16 cellular contexts compared by ENCODE assay signal in genomic region chr10:661891-662605, GRCh38. TPM values are rescaled to one million over a fixed set of nuclear protein-coding genes. Genes with fewer than 3 reads are reported as not detected.
A peak's percentile ranks its signal among the peaks of the same experiment; 100 is the strongest.
DNase-seq lines count a peak whose midpoint lies in the region; ATAC-seq, FAIRE-seq and TF ChIP-seq lines count a peak whose summit lies in the region.
"Had no signal": no experiment of that assay in that cellular context is flagged by ENCODE, and none has a peak within 500 bp of the region (broad histone marks: within the 10 kb centered on the region; RNA-seq: fewer than 3 reads in every experiment).

No MANE protein-coding gene starts in this region.

- DNase-seq in NCI-H1092 treated with DMSO at 0.1 percent for 48 hours (lab: John Stamatoyannopoulos, UW) (peak; percentile 4), NCI-H1092 (lab: John Stamatoyannopoulos, UW) (no peak), Peyer's patch (no peak), small intestine (peak; percentile 33), mucosa of gallbladder (ENCODE audit: low spot score) (no peak), KBM-7 (no peak)
- DNase-seq: activated CD4-positive, CD25-positive, alpha-beta regulatory T cell treated with anti-CD3 and anti-CD28 coated beads, Interleukin-2, amount 50 U/mL, for 72 hours; activated T-cell treated with anti-CD3 and anti-CD28 coated beads for 4 hours; amniotic stem cell; CD8-positive, alpha-beta memory T cell; GF-D8; GM23248; Karpas-422 had no signal

- H3K27me3 ChIP-seq in Peyer's patch (no peaks in the 10 kb centered on the region), layer of hippocampus (ENCODE audit: control insufficient read depth, insufficient read depth, low read length) (no peaks in the 10 kb centered on the region), small intestine (ENCODE audit: control insufficient read depth in 2 of 2, insufficient read depth in 2 of 2, low read length in 2 of 2) (no peaks in the 10 kb centered on the region)

- no peak for ATAC-seq in GM19351 (IDR thresholded peaks at IDR 0.05; ENCODE audit: unreplicated experiment)
- ATAC-seq: T-cell had no signal

- peak overlapping the region in 2 of 4 donors; percentile 5 to 6 for H3K4me3 ChIP-seq in Peyer's patch
- no peak overlapping the region for H3K4me3 ChIP-seq in small intestine (ENCODE audit: low read depth in 1 of 2, low read length in 2 of 2)
- H3K4me3 ChIP-seq: GM23248 had no signal

- 16 to 67% (median 45%) methylated on average over 19 of the region's 19 CpGs for WGBS in small intestine, 3 donors

- no peaks in the 10 kb centered on the region for H3K9me3 ChIP-seq in Peyer's patch
- H3K9me3 ChIP-seq in small intestine (ENCODE audit: control insufficient read depth, low read depth), result no peaks in the 10 kb centered on the region

- TF ChIP-seq CTCF in Peyer's patch (IDR thresholded peaks at IDR 0.05), result no peak

- no peaks in the 10 kb centered on the region for H3K36me3 ChIP-seq in Peyer's patch
- no peaks in the 10 kb centered on the region for H3K36me3 ChIP-seq in small intestine (ENCODE audit: control insufficient read depth in 2 of 2, insufficient read depth in 2 of 2, low read length in 2 of 2)

- H3K27ac ChIP-seq in Peyer's patch (peak overlapping the region in 3 of 4 donors; percentile 40 to 82 (median 72)), layer of hippocampus (ENCODE audit: low read depth, low read length) (peak overlapping the region; percentile 77), small intestine (ENCODE audit: low read depth in 1 of 2, low read length in 1 of 2) (peak overlapping the region; percentile 53 to 86)
- H3K27ac ChIP-seq: GM23248 had no signal

- in situ Hi-C loops in KBM-7 (cut with MboI; ENCODE audit: low pct_unique_long_range_greater_than_20kb, low sequenced_read_pairs), result no loop called here

- no peak for FAIRE-seq in small intestine (lab: Jason Lieb, UNC)

- peaks cover 0 to 34% (median 6%) of the 10 kb centered on the region in 4 donors for H3K4me1 ChIP-seq in Peyer's patch
- peaks cover 3 to 12% of the 10 kb centered on the region in 2 donors for H3K4me1 ChIP-seq in small intestine (ENCODE audit: control insufficient read depth in 2 of 2, insufficient read depth in 1 of 2, low read depth in 1 of 2, low read length in 1 of 2)

- no peak for TF ChIP-seq POLR2A in Peyer's patch (IDR thresholded peaks at IDR 0.05)

RNA-seq across cellular contexts. Expression of gene DIP2C, which starts 27.4 kb away (rescaled TPM):
- total RNA-seq in Peyer's patch (10 to 100 TPM in 3 of 4 donors, 1 to 10 TPM in 1; 8.4 to 22.7 (median 16.8) TPM), mucosa of gallbladder (31.5 TPM)
- 1 to 10 TPM; 3.1 to 6.2 (median 3.2) TPM for polyA plus RNA-seq in small intestine

Comparison
In these comparisons a context has a peak if more than half of its experiments do, and no peak if none do; other contexts are left out.
1. DNase-seq: peak in NCI-H1092 treated with DMSO at 0.1 percent for 48 hours (single experiment) and small intestine (single experiment); none in NCI-H1092 (single experiment), Peyer's patch (0 of 3), mucosa of gallbladder (single experiment) and KBM-7 (single experiment).
2. Peak in every context shown above with its lines, with median percentiles within 50 percentile points of each other: H3K27ac ChIP-seq.